In genomic region chr17:63774141-63774981, GRCh38 we compare ENCODE assay signal across 2 cellular contexts.
TF ChIP-seq lines count a peak whose summit lies in the region.

A gene with protein sequence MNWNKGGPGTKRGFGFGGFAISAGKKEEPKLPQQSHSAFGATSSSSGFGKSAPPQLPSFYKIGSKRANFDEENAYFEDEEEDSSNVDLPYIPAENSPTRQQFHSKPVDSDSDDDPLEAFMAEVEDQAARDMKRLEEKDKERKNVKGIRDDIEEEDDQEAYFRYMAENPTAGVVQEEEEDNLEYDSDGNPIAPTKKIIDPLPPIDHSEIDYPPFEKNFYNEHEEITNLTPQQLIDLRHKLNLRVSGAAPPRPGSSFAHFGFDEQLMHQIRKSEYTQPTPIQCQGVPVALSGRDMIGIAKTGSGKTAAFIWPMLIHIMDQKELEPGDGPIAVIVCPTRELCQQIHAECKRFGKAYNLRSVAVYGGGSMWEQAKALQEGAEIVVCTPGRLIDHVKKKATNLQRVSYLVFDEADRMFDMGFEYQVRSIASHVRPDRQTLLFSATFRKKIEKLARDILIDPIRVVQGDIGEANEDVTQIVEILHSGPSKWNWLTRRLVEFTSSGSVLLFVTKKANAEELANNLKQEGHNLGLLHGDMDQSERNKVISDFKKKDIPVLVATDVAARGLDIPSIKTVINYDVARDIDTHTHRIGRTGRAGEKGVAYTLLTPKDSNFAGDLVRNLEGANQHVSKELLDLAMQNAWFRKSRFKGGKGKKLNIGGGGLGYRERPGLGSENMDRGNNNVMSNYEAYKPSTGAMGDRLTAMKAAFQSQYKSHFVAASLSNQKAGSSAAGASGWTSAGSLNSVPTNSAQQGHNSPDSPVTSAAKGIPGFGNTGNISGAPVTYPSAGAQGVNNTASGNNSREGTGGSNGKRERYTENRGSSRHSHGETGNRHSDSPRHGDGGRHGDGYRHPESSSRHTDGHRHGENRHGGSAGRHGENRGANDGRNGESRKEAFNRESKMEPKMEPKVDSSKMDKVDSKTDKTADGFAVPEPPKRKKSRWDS (plus strand): TSS chr17:63774170. CDS start chr17:63787050, 12,880 bp downstream.

TF ChIP-seq in A549, 52 proteins besides CTCF, POLR2A, EP300 and RAD21 (continued from another document):
- TF ChIP-seq, protein P1, sequence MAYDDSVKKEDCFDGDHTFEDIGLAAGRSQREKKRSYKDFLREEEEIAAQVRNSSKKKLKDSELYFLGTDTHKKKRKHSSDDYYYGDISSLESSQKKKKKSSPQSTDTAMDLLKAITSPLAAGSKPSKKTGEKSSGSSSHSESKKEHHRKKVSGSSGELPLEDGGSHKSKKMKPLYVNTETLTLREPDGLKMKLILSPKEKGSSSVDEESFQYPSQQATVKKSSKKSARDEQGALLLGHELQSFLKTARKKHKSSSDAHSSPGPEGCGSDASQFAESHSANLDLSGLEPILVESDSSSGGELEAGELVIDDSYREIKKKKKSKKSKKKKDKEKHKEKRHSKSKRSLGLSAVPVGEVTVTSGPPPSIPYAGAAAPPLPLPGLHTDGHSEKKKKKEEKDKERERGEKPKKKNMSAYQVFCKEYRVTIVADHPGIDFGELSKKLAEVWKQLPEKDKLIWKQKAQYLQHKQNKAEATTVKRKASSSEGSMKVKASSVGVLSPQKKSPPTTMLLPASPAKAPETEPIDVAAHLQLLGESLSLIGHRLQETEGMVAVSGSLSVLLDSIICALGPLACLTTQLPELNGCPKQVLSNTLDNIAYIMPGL (CRISPR knock-in tag; IDR thresholded peaks at IDR 0.05; ENCODE audit: borderline replicate concordance) = peak; percentile 81
- TF ChIP-seq MAZ (IDR thresholded peaks at IDR 0.05; ENCODE audit: borderline replicate concordance, low read depth, low read length) (no peak), NR3C1 (IDR thresholded peaks at IDR 0.05) (no peak), HEYL (CRISPR knock-in tag; IDR thresholded peaks at IDR 0.05) (no peak), POLR2AphosphoS2 (conservative IDR thresholded peaks at IDR 0.05; ENCODE audit: low read length) (no peak), CHD4 (IDR thresholded peaks at IDR 0.05; ENCODE audit: borderline replicate concordance) (no peak)
- TF ChIP-seq, protein P2, sequence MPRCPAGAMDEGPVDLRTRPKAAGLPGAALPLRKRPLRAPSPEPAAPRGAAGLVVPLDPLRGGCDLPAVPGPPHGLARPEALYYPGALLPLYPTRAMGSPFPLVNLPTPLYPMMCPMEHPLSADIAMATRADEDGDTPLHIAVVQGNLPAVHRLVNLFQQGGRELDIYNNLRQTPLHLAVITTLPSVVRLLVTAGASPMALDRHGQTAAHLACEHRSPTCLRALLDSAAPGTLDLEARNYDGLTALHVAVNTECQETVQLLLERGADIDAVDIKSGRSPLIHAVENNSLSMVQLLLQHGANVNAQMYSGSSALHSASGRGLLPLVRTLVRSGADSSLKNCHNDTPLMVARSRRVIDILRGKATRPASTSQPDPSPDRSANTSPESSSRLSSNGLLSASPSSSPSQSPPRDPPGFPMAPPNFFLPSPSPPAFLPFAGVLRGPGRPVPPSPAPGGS (IDR thresholded peaks at IDR 0.05) = 0 out of 3 replicates have a peak, but pooled peaks have one; percentile 28

TF ChIP-seq in SK-N-SH, 30 proteins besides CTCF, POLR2A, EP300 and RAD21 (continued from another document):
- TF ChIP-seq FOXM1 (IDR thresholded peaks at IDR 0.05; ENCODE audit: low read depth) = no peak
- TF ChIP-seq TCF12 (IDR thresholded peaks at IDR 0.05) = no peak
- TF ChIP-seq SIN3A (IDR thresholded peaks at IDR 0.05; ENCODE audit: borderline replicate concordance, low read depth, low read length) = 0 out of 2 replicates have a peak, but pooled peaks have one; percentile 10
- TF ChIP-seq, protein P3, sequence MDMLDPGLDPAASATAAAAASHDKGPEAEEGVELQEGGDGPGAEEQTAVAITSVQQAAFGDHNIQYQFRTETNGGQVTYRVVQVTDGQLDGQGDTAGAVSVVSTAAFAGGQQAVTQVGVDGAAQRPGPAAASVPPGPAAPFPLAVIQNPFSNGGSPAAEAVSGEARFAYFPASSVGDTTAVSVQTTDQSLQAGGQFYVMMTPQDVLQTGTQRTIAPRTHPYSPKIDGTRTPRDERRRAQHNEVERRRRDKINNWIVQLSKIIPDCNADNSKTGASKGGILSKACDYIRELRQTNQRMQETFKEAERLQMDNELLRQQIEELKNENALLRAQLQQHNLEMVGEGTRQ (IDR thresholded peaks at IDR 0.05; ENCODE audit: borderline replicate concordance, low read depth, low read length) = no peak
- TF ChIP-seq TAF1 (IDR thresholded peaks at IDR 0.05; ENCODE audit: borderline replicate concordance, low read depth, low read length) = peak; percentile 77; the same call in 1 of the 2 replicates
- no peak for TF ChIP-seq ELF1 (IDR thresholded peaks at IDR 0.05)
TF ChIP-seq in SK-N-SH: peak in this region for 3.
